In the genomic region with DNA sequence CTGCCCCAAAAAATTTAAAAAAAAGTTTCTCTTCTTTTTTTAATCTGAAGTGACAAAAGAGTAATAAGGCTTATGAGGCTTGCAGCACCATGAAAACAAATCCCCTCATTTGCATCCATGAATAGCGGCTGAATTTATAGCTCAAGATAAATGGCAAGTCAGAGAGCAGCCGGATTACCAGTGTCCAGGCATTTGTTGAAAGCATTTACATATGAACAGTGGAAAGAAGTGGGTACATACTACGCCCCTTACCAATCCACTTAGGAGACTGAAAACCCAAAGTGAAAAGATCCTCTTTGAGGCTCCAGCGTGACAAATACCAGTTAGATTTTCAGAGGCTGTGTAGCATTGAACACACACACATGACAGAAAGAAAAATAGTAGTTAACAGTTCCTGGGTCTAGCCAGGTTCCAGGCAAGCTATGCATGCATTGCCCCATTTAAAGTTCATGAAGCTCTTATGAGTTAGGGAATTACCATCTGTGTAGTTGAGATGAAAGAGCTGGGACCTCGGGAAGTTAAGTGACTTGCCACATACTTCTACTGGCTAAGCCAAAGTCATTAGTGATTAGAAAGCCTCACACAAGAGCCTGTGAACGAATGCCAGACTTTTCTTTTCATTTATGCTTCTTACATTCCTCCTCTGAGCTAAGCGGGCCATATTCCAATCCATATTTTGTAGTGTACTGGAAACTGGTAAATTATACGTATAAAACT, we compare ENCODE assay signal across 18 cellular contexts. TPM values are rescaled to one million over a fixed set of nuclear protein-coding genes. Genes with fewer than 3 reads are reported as not detected.
DNase-seq lines count a peak whose midpoint lies in the region; ATAC-seq and TF ChIP-seq lines count a peak whose summit lies in the region.
"Had no signal": no experiment of that assay in that cellular context is flagged by ENCODE, and none has a peak within 500 bp of the region (broad histone marks: within the 10 kb centered on the region; RNA-seq: fewer than 3 reads in every experiment).

No MANE protein-coding gene starts in this region.

- H3K9me3 ChIP-seq in NT2/D1 (ENCODE audit: insufficient read depth, low read length) (no peaks in the 10 kb centered on the region), left ventricle myocardium inferior (replicated peaks) (no peaks in the 10 kb centered on the region), ascending aorta (no peaks in the 10 kb centered on the region), T-helper 17 cell (ENCODE audit: control insufficient read depth, low read length, poor library complexity, severe bottlenecking) (no peaks in the 10 kb centered on the region)
- H3K9me3 ChIP-seq: psoas muscle had no signal

- H3K27ac Mint-ChIP-seq in nephron (peak overlapping the region in 2 of 3 experiments; percentile 3 to 15), T-helper 17 cell (no peak overlapping the region)
- no peak overlapping the region for H3K27ac Mint-ChIP-seq in activated CD8-positive, alpha-beta T cell treated with anti-CD3 and anti-CD28 coated beads for 36 hours
- H3K27ac Mint-ChIP-seq: CD8-positive, alpha-beta memory T cell; stimulated activated naive CD8-positive, alpha-beta T cell treated with anti-CD3 and anti-CD28 coated beads, Interleukin-15, amount 100 ng/mL, for 72 hours; T-helper 1 cell treated with Interleukin-12 subunit alpha and Interleukin-12 subunit beta and Interleukin-4 antibody, amounts not matched to agents 30 μg/mL and 1 μg/mL, for 36 hours had no signal

- H3K9me3 Mint-ChIP-seq in nephron: no peaks in the 10 kb centered on the region
- H3K9me3 Mint-ChIP-seq in activated CD8-positive, alpha-beta T cell treated with anti-CD3 and anti-CD28 coated beads for 36 hours: no peaks in the 10 kb centered on the region
- H3K9me3 Mint-ChIP-seq: CD8-positive, alpha-beta memory T cell; stimulated activated naive CD8-positive, alpha-beta T cell treated with anti-CD3 and anti-CD28 coated beads, Interleukin-15, amount 100 ng/mL, for 72 hours; T-helper 1 cell treated with Interleukin-12 subunit alpha and Interleukin-12 subunit beta and Interleukin-4 antibody, amounts not matched to agents 30 μg/mL and 1 μg/mL, for 36 hours had no signal

- H3K36me3 Mint-ChIP-seq in nephron (ENCODE audit: low read depth) (no peaks in the 10 kb centered on the region), T-helper 17 cell (ENCODE audit: low read depth) (no peaks in the 10 kb centered on the region)
- H3K36me3 Mint-ChIP-seq in activated CD8-positive, alpha-beta T cell treated with anti-CD3 and anti-CD28 coated beads for 36 hours (ENCODE audit: low read depth): no peaks in the 10 kb centered on the region
- H3K36me3 Mint-ChIP-seq: CD8-positive, alpha-beta memory T cell had no signal

- H3K4me3 Mint-ChIP-seq in nephron (peak overlapping the region in 1 of 3 experiments; percentile 37), T-helper 17 cell (no peak overlapping the region)
- H3K4me3 Mint-ChIP-seq in activated CD8-positive, alpha-beta T cell treated with anti-CD3 and anti-CD28 coated beads for 36 hours: no peak overlapping the region
- H3K4me3 Mint-ChIP-seq: CD8-positive, alpha-beta memory T cell; stimulated activated naive CD8-positive, alpha-beta T cell treated with anti-CD3 and anti-CD28 coated beads, Interleukin-15, amount 100 ng/mL, for 72 hours; T-helper 1 cell treated with Interleukin-12 subunit alpha and Interleukin-12 subunit beta and Interleukin-4 antibody, amounts not matched to agents 30 μg/mL and 1 μg/mL, for 36 hours had no signal

- H3K9ac ChIP-seq in NT2/D1 (ENCODE audit: insufficient read length, low read depth): no peak overlapping the region

- no peak for ATAC-seq in T-helper 17 cell
- ATAC-seq in activated CD8-positive, alpha-beta T cell treated with anti-CD3 and anti-CD28 coated beads for 36 hours: no peak
- ATAC-seq: esophagus mucosa; psoas muscle; stimulated activated naive CD8-positive, alpha-beta T cell treated with anti-CD3 and anti-CD28 coated beads, Interleukin-15, amount 100 ng/mL, for 72 hours had no signal

- TF ChIP-seq CTCF in AG10803 (conservative IDR thresholded peaks at IDR 0.05; ENCODE audit: low read length) (no peak), left ventricle myocardium inferior (IDR thresholded peaks at IDR 0.05; ENCODE audit: borderline replicate concordance) (no peak), nephron (IDR thresholded peaks at IDR 0.05; ENCODE audit: unreplicated experiment in 3 of 3) (no peak), ascending aorta (IDR thresholded peaks at IDR 0.05) (no peak)
- TF ChIP-seq CTCF in activated CD8-positive, alpha-beta T cell treated with anti-CD3 and anti-CD28 coated beads for 36 hours (IDR thresholded peaks at IDR 0.05): no peak

- no peaks in the 10 kb centered on the region for H3K36me3 ChIP-seq in NT2/D1 (ENCODE audit: insufficient read depth, insufficient read length, low read length)
- no peaks in the 10 kb centered on the region for H3K36me3 ChIP-seq in left ventricle myocardium inferior
- H3K36me3 ChIP-seq in ascending aorta: no peaks in the 10 kb centered on the region

- H3K4me1 ChIP-seq in NT2/D1 (ENCODE audit: insufficient read depth, insufficient read length) (no peaks in the 10 kb centered on the region), left ventricle myocardium inferior (peaks cover 67% of the 10 kb centered on the region), ascending aorta (no peaks in the 10 kb centered on the region)
- H3K4me1 ChIP-seq: psoas muscle had no signal

- H3K4me1 Mint-ChIP-seq in nephron (peaks cover 30% of the 10 kb centered on the region), T-helper 17 cell (no peaks in the 10 kb centered on the region)
- no peaks in the 10 kb centered on the region for H3K4me1 Mint-ChIP-seq in activated CD8-positive, alpha-beta T cell treated with anti-CD3 and anti-CD28 coated beads for 36 hours (ENCODE audit: low read depth)
- H3K4me1 Mint-ChIP-seq: CD8-positive, alpha-beta memory T cell; stimulated activated naive CD8-positive, alpha-beta T cell treated with anti-CD3 and anti-CD28 coated beads, Interleukin-15, amount 100 ng/mL, for 72 hours had no signal

- DNase-seq in AG10803 (ENCODE audit: low read depth): peak; percentile 24
- DNase-seq in NT2/D1 (ENCODE audit: low read depth, low spot score): peak; percentile 18
- no peak for DNase-seq in left ventricle myocardium inferior
- DNase-seq in ascending aorta (ENCODE audit: low spot score in 2 of 2): no peak
- DNase-seq in T-helper 17 cell: no peak
- no peak for DNase-seq in activated CD8-positive, alpha-beta T cell treated with anti-CD3 and anti-CD28 coated beads for 36 hours
- DNase-seq in anterior cingulate cortex (lab: John Stamatoyannopoulos, UW): no peak
- DNase-seq: ACHN; activated CD4-positive, CD25-positive, alpha-beta regulatory T cell; activated gamma-delta T cell treated with Interleukin-2 at 50 U/mL for 16 hours; CD8-positive, alpha-beta memory T cell; NCI-H1105 treated with DMSO at 0.1 percent for 48 hours; NCI-H2171; psoas muscle; stimulated activated naive CD8-positive, alpha-beta T cell treated with anti-CD3 and anti-CD28 coated beads, Interleukin-15, amount 100 ng/mL, for 72 hours had no signal

- H3K27me3 ChIP-seq in NT2/D1 (ENCODE audit: insufficient read depth, insufficient read length) (no peaks in the 10 kb centered on the region), left ventricle myocardium inferior (ENCODE audit: low read depth) (no peaks in the 10 kb centered on the region), ascending aorta (no peaks in the 10 kb centered on the region)

- H3K27me3 Mint-ChIP-seq in nephron (ENCODE audit: low read depth) (no peaks in the 10 kb centered on the region), T-helper 17 cell (peaks cover 52% of the 10 kb centered on the region)
- H3K27me3 Mint-ChIP-seq in activated CD8-positive, alpha-beta T cell treated with anti-CD3 and anti-CD28 coated beads for 36 hours: peaks cover 1% of the 10 kb centered on the region

- CTCF ChIA-PET in activated CD8-positive, alpha-beta T cell treated with anti-CD3 and anti-CD28 coated beads for 36 hours (lab: Charles Lee): interaction anchor here (1.3 to 2.3 kb wide), 3 partner anchors 10 to 18 kb away, joined by 3 to 12 read pairs (median 5); no protein-coding TSS in a partner anchor

- intact Hi-C loops in left ventricle myocardium inferior (cut with micrococcal nuclease) (no loop called here), ascending aorta (cut with DNase I) (no loop called here)
- intact Hi-C loops in activated CD8-positive, alpha-beta T cell treated with anti-CD3 and anti-CD28 coated beads for 36 hours (cut with micrococcal nuclease): no loop called here

- H3K4me3 ChIP-seq in AG10803 (ENCODE audit: low read length) (no peak overlapping the region), NT2/D1 (ENCODE audit: insufficient read length, low read depth) (no peak overlapping the region), left ventricle myocardium inferior (no peak overlapping the region), ascending aorta (no peak overlapping the region)
- H3K4me3 ChIP-seq: psoas muscle had no signal

- POLR2A ChIA-PET in activated CD8-positive, alpha-beta T cell treated with anti-CD3 and anti-CD28 coated beads for 36 hours (lab: Charles Lee): interaction anchor here (0.6 kb wide), 1 partner anchor 74 kb away, joined by 3 read pairs; no protein-coding TSS in a partner anchor

- peak overlapping the region; percentile 50 for H3K27ac ChIP-seq in left ventricle myocardium inferior (replicated peaks)
- no peak overlapping the region for H3K27ac ChIP-seq in ascending aorta
- H3K27ac ChIP-seq: psoas muscle had no signal

RNA-seq across cellular contexts. Expression of a gene that starts 28.2 kb away (rescaled TPM):
- total RNA-seq in left ventricle myocardium inferior (44.7 TPM), ascending aorta (10.4 TPM), T-helper 17 cell (1 to 10 TPM in 1 of 2 donors, under 1 TPM in 1; 0.86 to 1.0 TPM)
- total RNA-seq in activated CD8-positive, alpha-beta T cell treated with anti-CD3 and anti-CD28 coated beads for 36 hours: under 1 TPM; 0.18 to 0.49 TPM

Comparison
In these comparisons a context has a peak if more than half of its experiments do, and no peak if none do; other contexts are left out.
1. DNase-seq: peak in AG10803 (single experiment) and NT2/D1 (single experiment); none in left ventricle myocardium inferior (single experiment), ascending aorta (0 of 2), T-helper 17 cell (0 of 3), activated CD8-positive, alpha-beta T cell treated with anti-CD3 and anti-CD28 coated beads for 36 hours (single experiment) and anterior cingulate cortex (0 of 58).
2. H3K27ac Mint-ChIP-seq: peak in nephron (2 of 3); none in T-helper 17 cell (single experiment) and activated CD8-positive, alpha-beta T cell treated with anti-CD3 and anti-CD28 coated beads for 36 hours (single experiment).